11 cellular contexts compared by ENCODE assay signal in genomic region chr5:172502969-172503368, GRCh38. TPM values are rescaled to one million over a fixed set of nuclear protein-coding genes. Genes with fewer than 3 reads are reported as not detected.
DNase-seq lines count a peak whose midpoint lies in the region; ATAC-seq and TF ChIP-seq lines count a peak whose summit lies in the region.
"Had no signal": no experiment of that assay in that cellular context is flagged by ENCODE, and none has a peak within 500 bp of the region (broad histone marks: within the 10 kb centered on the region; RNA-seq: fewer than 3 reads in every experiment).

No MANE protein-coding gene starts in this region.

- H4K20me1 ChIP-seq in IMR-90 (ENCODE audit: insufficient read depth, low read length), result no peaks in the 10 kb centered on the region

- no peak overlapping the region for H2AK5ac ChIP-seq in IMR-90 (ENCODE audit: low read depth, low read length)

- ATAC-seq in IMR-90 (ENCODE audit: low read depth), result no peak
- no peak for ATAC-seq in activated CD8-positive, alpha-beta memory T cell treated with anti-CD3 and anti-CD28 coated beads, Interleukin-2, amount 10 ng/mL, durations not matched to agents 7 days and 5 days
- ATAC-seq in activated CD4-positive, CD25-positive, alpha-beta regulatory T cell treated with anti-CD3 and anti-CD28 coated beads, Interleukin-2, amount 50 U/mL, for 24 hours, result no peak
- ATAC-seq: activated naive CD8-positive, alpha-beta T cell treated with anti-CD3 and anti-CD28 coated beads, Interleukin-2, amount 50 U/mL, for 24 hours had no signal

- H3K23ac ChIP-seq in IMR-90 (ENCODE audit: low read depth, low read length), result no peak overlapping the region

- no peaks in the 10 kb centered on the region for H3K36me3 ChIP-seq in IMR-90 (ENCODE audit: control insufficient read depth, insufficient read depth, low read length)

- TF ChIP-seq RAD21 in IMR-90 (IDR thresholded peaks at IDR 0.05; ENCODE audit: low read length), result no peak

- CTCF ChIA-PET in IMR-90 (lab: Yijun Ruan, JAX), result no interaction called here
- CTCF ChIA-PET in activated CD8-positive, alpha-beta memory T cell treated with anti-CD3 and anti-CD28 coated beads, Interleukin-2, amount 10 ng/mL, durations not matched to agents 7 days and 5 days (lab: Charles Lee), result no interaction called here

- no TSS peak for BruUV-seq in IMR-90 (replicated peaks; lab: Mats Ljungman, UMichigan)

- H3K18ac ChIP-seq in IMR-90 (ENCODE audit: low read depth, low read length), result no peak overlapping the region

- H4K5ac ChIP-seq in IMR-90 (ENCODE audit: low read depth, low read length), result no peak overlapping the region

- no peak overlapping the region for H2AK9ac ChIP-seq in IMR-90 (replicated peaks; ENCODE audit: low read depth, low read length, poor library complexity)

- dilution Hi-C loops in IMR-90 (cut with HindIII; ENCODE audit: low sequenced_read_pairs, unreplicated experiment), result no loop called here

- H3K79me1 ChIP-seq in IMR-90 (ENCODE audit: low read depth in 1 of 2, low read length in 2 of 2), result no peaks in the 10 kb centered on the region

- H3K27me3 Mint-ChIP-seq in activated CD8-positive, alpha-beta memory T cell treated with anti-CD3 and anti-CD28 coated beads, Interleukin-2, amount 10 ng/mL, durations not matched to agents 7 days and 5 days, result no peaks in the 10 kb centered on the region
- H3K27me3 Mint-ChIP-seq in nephron (ENCODE audit: low read depth), result peaks cover 10% of the 10 kb centered on the region

- POLR2A ChIA-PET in IMR-90 (lab: Charles Lee; ENCODE audit: unreplicated experiment), result no interaction called here

- no peak overlapping the region for H3K4me3 Mint-ChIP-seq in activated CD8-positive, alpha-beta memory T cell treated with anti-CD3 and anti-CD28 coated beads, Interleukin-2, amount 10 ng/mL, durations not matched to agents 7 days and 5 days
- H3K4me3 Mint-ChIP-seq in nephron, result no peak overlapping the region
- H3K4me3 Mint-ChIP-seq: activated B cell treated with CpG ODN at 0.5 μM for 24 hours; activated naive CD8-positive, alpha-beta T cell treated with anti-CD3 and anti-CD28 coated beads, Interleukin-2, amount 50 U/mL, for 24 hours; memory B cell had no signal

- H3K9me3 Mint-ChIP-seq in activated CD8-positive, alpha-beta memory T cell treated with anti-CD3 and anti-CD28 coated beads, Interleukin-2, amount 10 ng/mL, durations not matched to agents 7 days and 5 days (ENCODE audit: low read depth), result no peaks in the 10 kb centered on the region
- no peaks in the 10 kb centered on the region for H3K9me3 Mint-ChIP-seq in nephron
- H3K9me3 Mint-ChIP-seq: activated B cell treated with CpG ODN at 0.5 μM for 24 hours; activated naive CD8-positive, alpha-beta T cell treated with anti-CD3 and anti-CD28 coated beads, Interleukin-2, amount 50 U/mL, for 24 hours; memory B cell had no signal

- H3K4me3 ChIP-seq in IMR-90 (ENCODE audit: insufficient read depth, low read depth, low read length), result no peak overlapping the region

- no peak overlapping the region for H2BK20ac ChIP-seq in IMR-90 (ENCODE audit: low read depth, low read length)

- no peak overlapping the region for H2BK120ac ChIP-seq in IMR-90 (ENCODE audit: low read depth, low read length)

- intact Hi-C loops in IMR-90 (cut with micrococcal nuclease), result no loop called here

- H4K91ac ChIP-seq in IMR-90 (ENCODE audit: insufficient read depth, low read depth, low read length), result no peak overlapping the region

- no peak overlapping the region for H4K8ac ChIP-seq in IMR-90 (ENCODE audit: low read depth in 2 of 2, low read length in 2 of 2)

- no peak overlapping the region for H3K56ac ChIP-seq in IMR-90 (ENCODE audit: extremely low read depth, insufficient read depth, low read length)

- no peak overlapping the region for H3K4me2 ChIP-seq in IMR-90 (ENCODE audit: low read depth, low read length)

- H3K9ac ChIP-seq in IMR-90 (ENCODE audit: low read depth, low read length), result no peak overlapping the region

- no peak for TF ChIP-seq POLR2A in IMR-90 (IDR thresholded peaks at IDR 0.05; ENCODE audit: low read depth, low read length)

- in situ Hi-C loops in IMR-90 (cut with MboI; ENCODE audit: low sequenced_read_pairs), result no loop called here

- H3K4me1 Mint-ChIP-seq in activated CD8-positive, alpha-beta memory T cell treated with anti-CD3 and anti-CD28 coated beads, Interleukin-2, amount 10 ng/mL, durations not matched to agents 7 days and 5 days, result no peaks in the 10 kb centered on the region
- peaks cover 39% of the 10 kb centered on the region for H3K4me1 Mint-ChIP-seq in nephron
- H3K4me1 Mint-ChIP-seq: activated B cell treated with CpG ODN at 0.5 μM for 24 hours; activated naive CD8-positive, alpha-beta T cell treated with anti-CD3 and anti-CD28 coated beads, Interleukin-2, amount 50 U/mL, for 24 hours; memory B cell had no signal

- no peak for TF ChIP-seq CTCF in IMR-90 (conservative IDR thresholded peaks at IDR 0.05; ENCODE audit: low read depth, low read length)
- no peak for TF ChIP-seq CTCF in nephron (IDR thresholded peaks at IDR 0.05; ENCODE audit: unreplicated experiment in 3 of 3)

- H3K27ac ChIP-seq in IMR-90 (ENCODE audit: insufficient read depth, low read length), result no peak overlapping the region

- no peaks in the 10 kb centered on the region for H3K36me3 Mint-ChIP-seq in activated CD8-positive, alpha-beta memory T cell treated with anti-CD3 and anti-CD28 coated beads, Interleukin-2, amount 10 ng/mL, durations not matched to agents 7 days and 5 days
- H3K36me3 Mint-ChIP-seq in nephron (ENCODE audit: low read depth), result no peaks in the 10 kb centered on the region

- no peak overlapping the region for H2BK5ac ChIP-seq in IMR-90 (ENCODE audit: low read depth, low read length, poor library complexity, severe bottlenecking)

- no peaks in the 10 kb centered on the region for H3K9me1 ChIP-seq in IMR-90 (ENCODE audit: insufficient read depth, low read length)

- H3K9me3 ChIP-seq in IMR-90 (ENCODE audit: control insufficient read depth, insufficient read depth, low read length), result no peaks in the 10 kb centered on the region

- peaks cover 48% of the 10 kb centered on the region for H3K27me3 ChIP-seq in IMR-90 (ENCODE audit: control insufficient read depth, insufficient read depth, low read length)

- H2BK15ac ChIP-seq in IMR-90 (ENCODE audit: low read depth, low read length), result no peak overlapping the region

- no peak overlapping the region for H3K14ac ChIP-seq in IMR-90 (replicated peaks; ENCODE audit: low read depth, low read length)

- no peaks in the 10 kb centered on the region for H3K4me1 ChIP-seq in IMR-90 (ENCODE audit: control insufficient read depth, insufficient read depth, low read length)

- DNase-seq in ELR (ENCODE audit: low read depth), result peak; percentile 17
- DNase-seq in IMR-90, result no peak
- DNase-seq in activated CD8-positive, alpha-beta memory T cell treated with anti-CD3 and anti-CD28 coated beads, Interleukin-2, amount 10 ng/mL, durations not matched to agents 7 days and 5 days, result peak; percentile 12
- DNase-seq in cerebellum (ENCODE audit: low spot score), result no peak
- DNase-seq in NCI-H1694 treated with DMSO at 0.1 percent for 48 hours (lab: John Stamatoyannopoulos, UW), result no peak
- DNase-seq: activated B cell treated with CpG ODN at 0.5 μM for 24 hours; activated naive CD8-positive, alpha-beta T cell treated with anti-CD3 and anti-CD28 coated beads, Interleukin-2, amount 50 U/mL, for 24 hours; NCI-H1930 had no signal

- no peak overlapping the region for H2AFZ ChIP-seq in IMR-90 (replicated peaks; ENCODE audit: low read length, poor library complexity)

- no peak overlapping the region for H3K4ac ChIP-seq in IMR-90 (ENCODE audit: low read depth, low read length)

- no peak overlapping the region for H3K27ac Mint-ChIP-seq in activated CD8-positive, alpha-beta memory T cell treated with anti-CD3 and anti-CD28 coated beads, Interleukin-2, amount 10 ng/mL, durations not matched to agents 7 days and 5 days
- H3K27ac Mint-ChIP-seq in nephron, result peak overlapping the region in 2 of 3 experiments; percentile 80 to 86
- H3K27ac Mint-ChIP-seq: activated B cell treated with CpG ODN at 0.5 μM for 24 hours; activated naive CD8-positive, alpha-beta T cell treated with anti-CD3 and anti-CD28 coated beads, Interleukin-2, amount 50 U/mL, for 24 hours; memory B cell had no signal

- no CpG with 5 or more reads among the region's 4 CpGs for WGBS in IMR-90 (ENCODE audit: extremely low coverage in 2 of 2, insufficient read length in 1 of 2), 2 experiments

TF ChIP-seq in IMR-90, 13 proteins besides CTCF, POLR2A, EP300 and RAD21:
- no peak for TF ChIP-seq ELK1 (IDR thresholded peaks at IDR 0.05; ENCODE audit: borderline replicate concordance, low read depth, low read length)
- TF ChIP-seq USF2 (IDR thresholded peaks at IDR 0.05; ENCODE audit: low read depth, low read length), result peak; percentile 30; the same call in 1 of the 2 replicates

RNA-seq across cellular contexts. Expression of gene SH3PXD2B, which starts 48.6 kb away (rescaled TPM):
- total RNA-seq in IMR-90 (2012; rRNA removed) (7.8 and 8.2 TPM in 2 replicates), cerebellum (21.0 TPM)
- polyA plus RNA-seq in IMR-90 (2012; rRNA removed), result 14.4 and 15.0 TPM in 2 replicates
- 6.6 and 11.4 TPM in 2 replicates for polyA plus RNA-seq in IMR-90 (2012; cell fraction: cytosol; rRNA removed)
- polyA plus RNA-seq in IMR-90 (2012; cell fraction: nucleus; rRNA removed; ENCODE audit: low replicate concordance), result 16.7 and 24.7 TPM in 2 replicates
- under 1 TPM; 0.06 to 0.12 TPM for total RNA-seq in activated CD8-positive, alpha-beta memory T cell treated with anti-CD3 and anti-CD28 coated beads, Interleukin-2, amount 10 ng/mL, durations not matched to agents 7 days and 5 days

Comparison
In these comparisons a context has a peak if more than half of its experiments do, and no peak if none do; other contexts are left out.
1. DNase-seq: peak in ELR (single experiment) and activated CD8-positive, alpha-beta memory T cell treated with anti-CD3 and anti-CD28 coated beads, Interleukin-2, amount 10 ng/mL, durations not matched to agents 7 days and 5 days (single experiment); none in IMR-90 (single experiment), cerebellum (single experiment) and NCI-H1694 treated with DMSO at 0.1 percent for 48 hours (single experiment).